Comparison of ENCODE assay signal across 9 cellular contexts in genomic region chrX:110004210-110004609, GRCh38. TPM values are rescaled to one million over a fixed set of nuclear protein-coding genes. Genes with fewer than 3 reads are reported as not detected.
A peak's percentile ranks its signal among the peaks of the same experiment; 100 is the strongest.
DNase-seq lines count a peak whose midpoint lies in the region; ATAC-seq, FAIRE-seq and TF ChIP-seq lines count a peak whose summit lies in the region.
"Had no signal": no experiment of that assay in that cellular context is flagged by ENCODE, and none has a peak within 500 bp of the region (broad histone marks: within the 10 kb centered on the region; RNA-seq: fewer than 3 reads in every experiment).

No MANE protein-coding gene starts in this region.

- no peak overlapping the region for H3K4me2 ChIP-seq in mesendoderm (ENCODE audit: low read length)

- no peak overlapping the region for H4K8ac ChIP-seq in mesendoderm (ENCODE audit: low read depth, low read length)

- no peaks in the 10 kb centered on the region for H3K79me1 ChIP-seq in mesendoderm (ENCODE audit: low read length)

- H3K23ac ChIP-seq in mesendoderm (ENCODE audit: low read length) = no peak overlapping the region

- peak overlapping the region; percentile 7 for H3K56ac ChIP-seq in mesendoderm (ENCODE audit: low read length)

- H3K9ac ChIP-seq in mesendoderm (ENCODE audit: low read length) = no peak overlapping the region

- intact Hi-C loops in Right ventricle myocardium superior (cut with DNase I) (no loop called here), left cardiac atrium (cut with DNase I) (loop anchor here in 1 of 2 donors (10.0 kb wide), 1 partner anchor 141 kb away; no protein-coding TSS in a partner anchor), upper lobe of right lung (cut with DNase I) (no loop called here)

- H3K9me3 ChIP-seq in upper lobe of right lung = no peaks in the 10 kb centered on the region

- ATAC-seq in Right ventricle myocardium superior (ENCODE audit: poor library complexity) (peak; percentile 16), left cardiac atrium (no peak), upper lobe of right lung (peak; percentile 32), HG03025 (IDR thresholded peaks at IDR 0.05; ENCODE audit: low FRiP score, unreplicated experiment) (no peak), HG03097 (IDR thresholded peaks at IDR 0.05; ENCODE audit: low FRiP score, unreplicated experiment) (no peak)

- H2AK5ac ChIP-seq in mesendoderm (ENCODE audit: low read length) = no peak overlapping the region

- H3K4ac ChIP-seq in mesendoderm (ENCODE audit: low read depth, low read length) = no peak overlapping the region

- DNase-seq in Right ventricle myocardium superior (no peak), left cardiac atrium (no peak), bronchial epithelial cell (ENCODE audit: low read depth) (peak; percentile 22), mesendoderm (peak; percentile 15), upper lobe of right lung (peak; percentile 75), SHP77 treated with DMSO at 0.1 percent for 48 hours (lab: John Stamatoyannopoulos, UW) (no peak)

- TF ChIP-seq CTCF in bronchial epithelial cell (IDR thresholded peaks at IDR 0.05; ENCODE audit: insufficient read depth, low read length, severe bottlenecking) = no peak
- TF ChIP-seq CTCF in upper lobe of right lung (IDR thresholded peaks at IDR 0.05) = no peak

- no peak overlapping the region for H2BK15ac ChIP-seq in mesendoderm (replicated peaks; ENCODE audit: low read depth)

- no peak overlapping the region for H3K27ac ChIP-seq in mesendoderm (ENCODE audit: low read depth, low read length)
- peak overlapping the region; percentile 24 for H3K27ac ChIP-seq in upper lobe of right lung
- H3K27ac ChIP-seq: cardiac muscle cell had no signal

- H2BK120ac ChIP-seq in mesendoderm (ENCODE audit: low read depth, low read length) = no peak overlapping the region

- H4K5ac ChIP-seq in mesendoderm (ENCODE audit: low read length) = no peak overlapping the region

- no peaks in the 10 kb centered on the region for H3K79me2 ChIP-seq in mesendoderm (ENCODE audit: control insufficient read depth, insufficient read depth, low read length)

- H3K27me3 ChIP-seq in bronchial epithelial cell (ENCODE audit: control insufficient read depth, insufficient read depth, low read length) = no peaks in the 10 kb centered on the region
- no peaks in the 10 kb centered on the region for H3K27me3 ChIP-seq in mesendoderm (ENCODE audit: insufficient read depth, low read length, poor library complexity)
- H3K27me3 ChIP-seq in upper lobe of right lung = no peaks in the 10 kb centered on the region
- H3K27me3 ChIP-seq: cardiac muscle cell had no signal

- H3K4me1 ChIP-seq in mesendoderm (ENCODE audit: control insufficient read depth, low read depth, low read length) = no peaks in the 10 kb centered on the region
- peaks cover 15% of the 10 kb centered on the region for H3K4me1 ChIP-seq in upper lobe of right lung

- FAIRE-seq in bronchial epithelial cell (lab: Jason Lieb, UNC) = no peak

- WGBS in mesendoderm (ENCODE audit: extremely low coverage, insufficient coverage, low lambda C conversion rate) = no CpG with 5 or more reads among the region's 8 CpGs

- H3K4me3 ChIP-seq in bronchial epithelial cell (ENCODE audit: low read depth, low read length) (peak overlapping the region; percentile 70), mesendoderm (ENCODE audit: low read length) (no peak overlapping the region), upper lobe of right lung (peak overlapping the region; percentile 62)

- H2BK5ac ChIP-seq in mesendoderm (ENCODE audit: low read length) = no peak overlapping the region

- peaks cover 2% of the 10 kb centered on the region for H3K36me3 ChIP-seq in bronchial epithelial cell (ENCODE audit: control insufficient read depth, insufficient read depth, low read length)
- no peaks in the 10 kb centered on the region for H3K36me3 ChIP-seq in mesendoderm (ENCODE audit: control insufficient read depth, insufficient read depth, low read length)
- no peaks in the 10 kb centered on the region for H3K36me3 ChIP-seq in upper lobe of right lung
- H3K36me3 ChIP-seq: cardiac muscle cell had no signal

- no peak overlapping the region for H3K18ac ChIP-seq in mesendoderm (ENCODE audit: low read length)

RNA-seq across cellular contexts. Expression of gene TMEM164, which starts 1.3 kb away (rescaled TPM):
- total RNA-seq in Right ventricle myocardium superior (47.1 TPM), left cardiac atrium (10 to 100 TPM; 31.8 to 35.2 TPM), bronchial epithelial cell (16.4 and 20.3 TPM in 2 replicates), upper lobe of right lung (84.6 TPM)
- 8.2 TPM for polyA plus RNA-seq in mesendoderm (2013, experiment 1 of 2)
- polyA plus RNA-seq in mesendoderm (2013, experiment 2 of 2) = 7.6 TPM

Comparison
In these comparisons a context has a peak if more than half of its experiments do, and no peak if none do; other contexts are left out.
1. ATAC-seq: peak in Right ventricle myocardium superior (single experiment) and upper lobe of right lung (single experiment); none in left cardiac atrium (0 of 2), HG03025 (single experiment) and HG03097 (single experiment).
2. DNase-seq: peak in bronchial epithelial cell (single experiment), mesendoderm (single experiment) and upper lobe of right lung (single experiment); none in Right ventricle myocardium superior (single experiment), left cardiac atrium (single experiment) and SHP77 treated with DMSO at 0.1 percent for 48 hours (single experiment).